Comparison of ENCODE assay signal across 18 cellular contexts in the genomic region with DNA sequence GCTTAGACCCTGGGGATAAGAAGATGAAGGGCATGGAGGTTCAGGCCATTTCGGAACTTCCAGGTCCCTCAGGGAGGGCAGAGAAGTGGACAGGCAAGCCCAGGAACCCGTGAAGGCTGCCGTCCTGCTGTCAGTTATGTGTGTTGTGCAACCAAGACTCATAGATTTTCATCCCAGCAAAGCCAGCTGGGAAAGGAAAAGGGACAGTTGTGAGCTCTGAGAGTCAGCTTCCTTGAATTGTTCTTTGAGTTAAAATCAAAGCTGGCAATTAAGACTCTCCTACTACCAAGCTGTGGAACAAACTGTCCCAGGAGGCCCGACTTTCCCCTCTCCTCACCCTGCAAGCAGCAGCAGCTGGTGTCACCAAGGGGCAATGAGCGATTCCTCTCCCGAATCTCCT. TPM values are rescaled to one million over a fixed set of nuclear protein-coding genes. Genes with fewer than 3 reads are reported as not detected.
DNase-seq lines count a peak whose midpoint lies in the region; ATAC-seq, FAIRE-seq and TF ChIP-seq lines count a peak whose summit lies in the region.
"Had no signal": no experiment of that assay in that cellular context is flagged by ENCODE, and none has a peak within 500 bp of the region (broad histone marks: within the 10 kb centered on the region; RNA-seq: fewer than 3 reads in every experiment).

No MANE protein-coding gene starts in this region.

- H3K79me2 ChIP-seq in K562 (ENCODE audit: control insufficient read depth, insufficient read depth, low read length) (no peaks in the 10 kb centered on the region), HepG2 (ENCODE audit: insufficient read depth, low read length) (no peaks in the 10 kb centered on the region)

- no peak overlapping the region for H3K9ac ChIP-seq in K562 (ENCODE audit: insufficient read depth in 1 of 2, low read depth in 2 of 2, low read length in 2 of 2)
- no peak overlapping the region for H3K9ac ChIP-seq in HepG2 (ENCODE audit: insufficient read depth, low read depth, low read length)

- WGBS in K562 (ENCODE audit: insufficient coverage, low coverage, missing lambda C conversion rate), result 39% methylated on average over 6 of the region's 6 CpGs
- WGBS in HepG2 (ENCODE audit: low lambda C conversion rate), result 31% methylated on average over 6 of the region's 6 CpGs

- no peaks in the 10 kb centered on the region for H3K36me3 ChIP-seq in K562 (ENCODE audit: control insufficient read depth, insufficient read depth, low read length)
- H3K36me3 ChIP-seq in HepG2 (replicated peaks in 1 of 2; ENCODE audit: control insufficient read depth in 1 of 2, insufficient read depth in 2 of 2, low read length in 2 of 2), result no peaks in the 10 kb centered on the region; a peak in 1 of 5 replicates
- no peaks in the 10 kb centered on the region for H3K36me3 ChIP-seq in gastrocnemius medialis

- H2AFZ ChIP-seq in K562 (ENCODE audit: low read depth, low read length), result peak overlapping the region; percentile 32; the same call in 1 of the 2 replicates
- H2AFZ ChIP-seq in HepG2 (ENCODE audit: low read length), result no peak overlapping the region
- H2AFZ ChIP-seq: PC-9 had no signal

- H3K4me3 ChIP-seq in K562 (no peak overlapping the region), HepG2 (replicated peaks in 1 of 3; ENCODE audit: insufficient read depth in 1 of 3, low read depth in 2 of 3, low read length in 3 of 3) (no peak overlapping the region), gastrocnemius medialis (peak overlapping the region in 2 of 4 donors; percentile 15 to 37)
- H3K4me3 ChIP-seq: PC-9, SK-N-MC had no signal

- H3K4me1 ChIP-seq in K562 (replicated peaks in 1 of 2; ENCODE audit: control insufficient read depth in 2 of 2, insufficient read depth in 2 of 2, low read length in 2 of 2) (peaks cover 14 to 46% of the 10 kb centered on the region in 2 experiments; a peak in 4 of 5 replicates), HepG2 (ENCODE audit: insufficient read depth, low read length) (no peaks in the 10 kb centered on the region), gastrocnemius medialis (peaks cover 53 to 65% of the 10 kb centered on the region in 2 donors)

- DNase-seq in K562 (ENCODE audit: extremely low read depth in 1 of 4, low spot score in 3 of 4) (no peak), HepG2 (ENCODE audit: low spot score) (no peak), gastrocnemius medialis (peak; percentile 70 to 84), NCI-H2107 treated with DMSO at 0.1 percent for 48 hours (lab: John Stamatoyannopoulos, UW; ENCODE audit: unreplicated experiment) (no peak)
- DNase-seq in activated T-cell treated with anti-CD3 and anti-CD28 coated beads, Interleukin-2, amount 50 U/mL, for 24 hours, result no peak
- DNase-seq: EL, NCI-H2107, NCI-H446 treated with DMSO at 0.1 percent for 48 hours, NCI-H774, PC-9 had no signal

- H3K4me3 Mint-ChIP-seq in activated T-cell treated with anti-CD3 and anti-CD28 coated beads, Interleukin-2, amount 50 U/mL, for 24 hours, result no peak overlapping the region
- H3K4me3 Mint-ChIP-seq: IgD-negative memory B cell had no signal

- H3K27ac Mint-ChIP-seq in activated T-cell treated with anti-CD3 and anti-CD28 coated beads, Interleukin-2, amount 50 U/mL, for 24 hours, result no peak overlapping the region
- H3K27ac Mint-ChIP-seq: IgD-negative memory B cell had no signal

- TF ChIP-seq POLR2A in K562 (conservative IDR thresholded peaks at IDR 0.05) (no peak), HepG2 (IDR thresholded peaks at IDR 0.05; ENCODE audit: insufficient read depth in 1 of 2, low read depth in 2 of 2, low read length in 2 of 2) (no peak), gastrocnemius medialis (IDR thresholded peaks at IDR 0.05) (peak in 1 of 2 donors; percentile 14)

- TF ChIP-seq EP300 in Ishikawa (IDR thresholded peaks at IDR 0.05; ENCODE audit: borderline replicate concordance), result no peak
- no peak for TF ChIP-seq EP300 in K562 (IDR thresholded peaks at IDR 0.05; ENCODE audit: low read length)
- TF ChIP-seq EP300 in HepG2 (IDR thresholded peaks at IDR 0.05; ENCODE audit: low read depth in 2 of 2, low read length in 2 of 2), result no peak
- TF ChIP-seq EP300 in HepG2 (CRISPR knock-in tag; IDR thresholded peaks at IDR 0.05; ENCODE audit: borderline replicate concordance), result no peak

- H3K27ac ChIP-seq in K562 (ENCODE audit: extremely low read depth, low read depth, low read length) (no peak overlapping the region), HepG2 (ENCODE audit: extremely low read length, insufficient read depth, low read length) (no peak overlapping the region), gastrocnemius medialis (peak overlapping the region; percentile 65 to 93 (median 88))
- H3K27ac ChIP-seq: PC-9, SK-N-MC had no signal

- no peaks in the 10 kb centered on the region for H3K9me3 ChIP-seq in K562 (replicated peaks; ENCODE audit: control insufficient read depth, insufficient read depth, low read depth, low read length)
- H3K9me3 ChIP-seq in HepG2 (ENCODE audit: low read length), result no peaks in the 10 kb centered on the region
- no peaks in the 10 kb centered on the region for H3K9me3 ChIP-seq in gastrocnemius medialis

- no peaks in the 10 kb centered on the region for H3K4me1 Mint-ChIP-seq in activated T-cell treated with anti-CD3 and anti-CD28 coated beads, Interleukin-2, amount 50 U/mL, for 24 hours (ENCODE audit: low read depth)

- peaks cover 4% of the 10 kb centered on the region for H3K27me3 Mint-ChIP-seq in activated T-cell treated with anti-CD3 and anti-CD28 coated beads, Interleukin-2, amount 50 U/mL, for 24 hours

- no peak overlapping the region for H3K4me2 ChIP-seq in K562 (ENCODE audit: insufficient read depth, low read length)
- H3K4me2 ChIP-seq in HepG2 (ENCODE audit: low read depth, low read length), result no peak overlapping the region
- H3K4me2 ChIP-seq: PC-9 had no signal

- ATAC-seq in K562, result no peak
- no peak for ATAC-seq in HepG2
- peak; percentile 67 to 81 for ATAC-seq in gastrocnemius medialis
- ATAC-seq in HG02763 (IDR thresholded peaks at IDR 0.05; ENCODE audit: unreplicated experiment), result no peak
- ATAC-seq: HCT116 had no signal

- CTCF ChIA-PET in K562 (lab: Yijun Ruan, JAX; ENCODE audit: low intra/inter-chr PET ratio) (no interaction called here), HepG2 (lab: Yijun Ruan, JAX; ENCODE audit: low intra/inter-chr PET ratio, low total read pairs) (no interaction called here)

- in situ Hi-C loops in K562 (cut with MboI), result no loop called here
- in situ Hi-C loops in HepG2 (cut with HindIII; ENCODE audit: extremely low pct_ligation_motif_present, low pct_unique_long_range_greater_than_20kb), result no loop called here
- in situ Hi-C loops in gastrocnemius medialis (cut with MboI; ENCODE audit: low sequenced_read_pairs in 4 of 4), result loop anchor here in 1 of 4 donors (10.0 kb wide), 2 partner anchors 58 to 128 kb away; no protein-coding TSS in a partner anchor

- no peaks in the 10 kb centered on the region for H4K20me1 ChIP-seq in K562 (replicated peaks; ENCODE audit: control insufficient read depth, insufficient read depth, low read length)
- H4K20me1 ChIP-seq in HepG2 (ENCODE audit: insufficient read depth, low read length), result no peaks in the 10 kb centered on the region

- TF ChIP-seq RAD21 in Ishikawa (IDR thresholded peaks at IDR 0.05; ENCODE audit: low read depth) (no peak), K562 (CRISPR knock-in tag; conservative IDR thresholded peaks at IDR 0.05 in 1 of 2, IDR thresholded peaks at IDR 0.05 in 1 of 2) (no peak), HepG2 (CRISPR knock-in tag; IDR thresholded peaks at IDR 0.05) (no peak)

- no peaks in the 10 kb centered on the region for H3K27me3 ChIP-seq in K562 (ENCODE audit: control insufficient read depth in 2 of 2, insufficient read depth in 2 of 2, low read length in 2 of 2)
- H3K27me3 ChIP-seq in HepG2 (ENCODE audit: control insufficient read depth in 1 of 2, insufficient read depth in 2 of 2, low read length in 2 of 2), result peaks cover 2 to 29% of the 10 kb centered on the region in 2 experiments; a peak in 2 of 5 replicates
- no peaks in the 10 kb centered on the region for H3K27me3 ChIP-seq in gastrocnemius medialis

- no peak for FAIRE-seq in K562 (lab: Jason Lieb, UNC)
- FAIRE-seq in HepG2 (lab: Jason Lieb, UNC), result no peak
- FAIRE-seq: GM18507 had no signal

- no peaks in the 10 kb centered on the region for H3K9me1 ChIP-seq in K562 (ENCODE audit: control insufficient read depth, insufficient read depth, low read length)

- no TSS peak for BruUV-seq in K562 (replicated peaks; lab: Mats Ljungman, UMichigan)
- no TSS peak for BruUV-seq in HepG2 (replicated peaks; lab: Mats Ljungman, UMichigan)

- intact Hi-C loops in K562 (cut with micrococcal nuclease), result loop anchor here (5.0 kb wide), 3 partner anchors 50 to 170 kb away; no protein-coding TSS in a partner anchor
- intact Hi-C loops in HepG2 (cut with micrococcal nuclease; ENCODE audit: unreplicated experiment), result no loop called here
- intact Hi-C loops in gastrocnemius medialis (cut with DNase I; ENCODE audit: low total_unique reads), result loop anchor here (5.0 kb wide), 1 partner anchor 180 kb away; a partner anchor contains a TSS

- H3K36me3 Mint-ChIP-seq in activated T-cell treated with anti-CD3 and anti-CD28 coated beads, Interleukin-2, amount 50 U/mL, for 24 hours (ENCODE audit: low read depth), result no peaks in the 10 kb centered on the region
- H3K36me3 Mint-ChIP-seq: IgD-negative memory B cell had no signal

- TF ChIP-seq CTCF in K562 (IDR thresholded peaks at IDR 0.05 in 2 of 3, conservative IDR thresholded peaks at IDR 0.05 in 1 of 3; ENCODE audit: insufficient read depth in 2 of 3, low read depth in 1 of 3, low read length in 3 of 3) (no peak), HepG2 (CRISPR knock-in tag; IDR thresholded peaks at IDR 0.05) (no peak), gastrocnemius medialis (IDR thresholded peaks at IDR 0.05 in 4 of 5, conservative IDR thresholded peaks at IDR 0.05 in 1 of 5) (no peak)

- H3K9me3 Mint-ChIP-seq in activated T-cell treated with anti-CD3 and anti-CD28 coated beads, Interleukin-2, amount 50 U/mL, for 24 hours, result no peaks in the 10 kb centered on the region

- POLR2A ChIA-PET in K562 (lab: Yijun Ruan, JAX) (interaction anchor here (0.9 to 1.4 kb wide), 4 partner anchors 9 to 177 kb away, joined by 3 to 4 read pairs (median 3); no protein-coding TSS in a partner anchor), HepG2 (lab: Yijun Ruan, JAX) (no interaction called here)

RNA-seq across cellular contexts. Expression of a gene that starts 46.4 kb away (rescaled TPM):
- not detected in 2 replicates for total RNA-seq in K562 (2011; cell fraction: chromatin; rRNA removed; ENCODE audit: low replicate concordance)
- not detected in 2 replicates for total RNA-seq in K562 (2011; cell fraction: nucleolus; rRNA removed)
- total RNA-seq in K562 (2011; cell fraction: nucleoplasm; rRNA removed), result not detected in 2 replicates
- total RNA-seq in K562 (2014; rRNA removed), result not detected in 2 replicates
- total RNA-seq in K562 (2014; rRNA removed; fragmentation: Illumina TruSeq; extraction: Trizol), result not detected in 2 replicates
- total RNA-seq in K562 (2015; rRNA removed; fragmentation: Illumina TruSeq; extraction: Trizol), result not detected in 2 replicates
- total RNA-seq in K562 (2021), result not detected in 2 replicates
- not detected in 2 replicates for polyA plus RNA-seq in K562 (2011; rRNA removed)
- not detected in 2 replicates for polyA plus RNA-seq in K562 (2011; cell fraction: cytosol; rRNA removed)
- polyA plus RNA-seq in K562 (2011; cell fraction: nucleus; rRNA removed), result not detected in 2 replicates
- polyA plus RNA-seq in K562 (2012), result 0.01 TPM in 1 of 2 replicates, not detected in the other
- polyA plus RNA-seq in K562 (2014; fragmentation: Illumina TruSeq; extraction: Trizol), result not detected in 2 replicates
- polyA plus RNA-seq in K562 (2014; fragmentation: Nextera tagmentation; extraction: Ambion mirVana), result not detected
- 0.09 TPM in 1 of 2 replicates, not detected in the other for polyA plus RNA-seq in K562 (2014; rRNA removed)
- 0.04 TPM in 1 of 2 replicates, not detected in the other for polyA minus RNA-seq in K562 (2011; rRNA and poly(A)+ RNA removed)
- not detected in 2 replicates for polyA minus RNA-seq in K562 (2011; cell fraction: cytosol; rRNA and poly(A)+ RNA removed)
- polyA minus RNA-seq in K562 (2011; cell fraction: nucleus; rRNA and poly(A)+ RNA removed), result not detected in 2 replicates
- 0.46 and 0.52 TPM in 2 replicates for total RNA-seq in HepG2 (2016; rRNA removed; fragmentation: Illumina TruSeq; extraction: Trizol)
- 0.09 TPM in 1 of 2 replicates, not detected in the other for total RNA-seq in HepG2 (2016; cell fraction: cytosol; rRNA removed; fragmentation: Illumina TruSeq; extraction: Trizol; ENCODE audit: low read depth)
- 0.17 and 0.31 TPM in 2 replicates for total RNA-seq in HepG2 (2016; cell fraction: insoluble cytoplasmic fraction; rRNA removed; fragmentation: Illumina TruSeq; extraction: Trizol)
- total RNA-seq in HepG2 (2016; cell fraction: membrane; rRNA removed; fragmentation: Illumina TruSeq; extraction: Trizol), result 0.03 TPM in 1 of 2 replicates, not detected in the other
- 0.03 and 0.66 TPM in 2 replicates for total RNA-seq in HepG2 (2016; cell fraction: nucleus; rRNA removed; fragmentation: Illumina TruSeq; extraction: Trizol)
- polyA plus RNA-seq in HepG2 (2011; rRNA removed), result 0.01 TPM in 2 replicates
- polyA plus RNA-seq in HepG2 (2011; cell fraction: cytosol; rRNA removed), result 0.01 TPM in 2 replicates
- 0.03 TPM in 1 of 2 replicates, not detected in the other for polyA plus RNA-seq in HepG2 (2011; cell fraction: nucleus; rRNA removed)
- 0.04 and 0.21 TPM in 2 replicates for polyA plus RNA-seq in HepG2 (2012)
- 0.08 TPM in 1 of 2 replicates, not detected in the other for polyA plus RNA-seq in HepG2 (2016; cell fraction: cytosol; fragmentation: Illumina TruSeq; extraction: Trizol; ENCODE audit: low read depth)
- 0.11 and 0.13 TPM in 2 replicates for polyA plus RNA-seq in HepG2 (2016; cell fraction: insoluble cytoplasmic fraction; fragmentation: Illumina TruSeq; extraction: Trizol; ENCODE audit: low read depth)
- polyA plus RNA-seq in HepG2 (2016; cell fraction: membrane; fragmentation: Illumina TruSeq; extraction: Trizol; ENCODE audit: low read depth), result not detected in 2 replicates
- polyA plus RNA-seq in HepG2 (2016; cell fraction: nucleus; fragmentation: Illumina TruSeq; extraction: Trizol; ENCODE audit: insufficient read depth, low read depth), result 0.15 and 0.94 TPM in 2 replicates
- polyA minus RNA-seq in HepG2 (2011; rRNA and poly(A)+ RNA removed; ENCODE audit: low replicate concordance), result not detected in 2 replicates
- polyA minus RNA-seq in HepG2 (2011; cell fraction: cytosol; rRNA and poly(A)+ RNA removed), result not detected in 2 replicates
- not detected in 2 replicates for polyA minus RNA-seq in HepG2 (2011; cell fraction: nucleus; rRNA and poly(A)+ RNA removed)
- under 1 TPM in 2 of 4 donors, not detected in 2; 0.10 to 0.20 TPM for total RNA-seq in gastrocnemius medialis
- total RNA-seq: PC-9 had no signal
- polyA plus RNA-seq: AG04450, BJ, IgD-negative memory B cell had no signal

Comparison
In these comparisons a context has a peak if more than half of its experiments do, and no peak if none do; other contexts are left out.
1. ATAC-seq: peak in gastrocnemius medialis (2 of 2); none in K562 (single experiment), HepG2 (single experiment) and HG02763 (single experiment).
2. DNase-seq: peak in gastrocnemius medialis (2 of 2); none in K562 (0 of 4), HepG2 (single experiment), activated T-cell treated with anti-CD3 and anti-CD28 coated beads, Interleukin-2, amount 50 U/mL, for 24 hours (single experiment) and NCI-H2107 treated with DMSO at 0.1 percent for 48 hours (single experiment).
3. H3K27ac ChIP-seq: peak in gastrocnemius medialis (4 of 4); none in K562 (single experiment) and HepG2 (single experiment).